In genomic region chr16:49575352-49576172, GRCh38 we compare ENCODE assay signal across 8 cellular contexts.
DNase-seq lines count a peak whose midpoint lies in the region; ATAC-seq and TF ChIP-seq lines count a peak whose summit lies in the region.

No MANE protein-coding gene starts in this region.

- H3K27me3 Mint-ChIP-seq in activated B cell treated with CpG ODN at 0.5 μM for 24 hours, result no peaks in the 10 kb centered on the region
- H3K27me3 Mint-ChIP-seq in nephron progenitor cell (ENCODE audit: low read depth, poor library complexity), result peaks cover 6% of the 10 kb centered on the region

- H3K4me1 Mint-ChIP-seq in activated B cell treated with CpG ODN at 0.5 μM for 24 hours (peaks cover 17% of the 10 kb centered on the region), nephron progenitor cell (peaks cover 46% of the 10 kb centered on the region)

- H3K36me3 Mint-ChIP-seq in activated B cell treated with CpG ODN at 0.5 μM for 24 hours (ENCODE audit: low read depth) (no peaks in the 10 kb centered on the region), nephron progenitor cell (ENCODE audit: low read depth) (peaks cover 21% of the 10 kb centered on the region)

- ATAC-seq in GM19324 (IDR thresholded peaks at IDR 0.05; ENCODE audit: low FRiP score, unreplicated experiment), result peak; percentile 92
- ATAC-seq in HG03064 (IDR thresholded peaks at IDR 0.05; ENCODE audit: low read depth, unreplicated experiment), result peak; percentile 87
- peak; percentile 99 for ATAC-seq in activated B cell treated with CpG ODN at 0.5 μM for 24 hours (ENCODE audit: low read depth)

- CTCF ChIA-PET in activated B cell treated with CpG ODN at 0.5 μM for 24 hours (lab: Charles Lee), result interaction anchor here (0.6 kb wide), 1 partner anchor 168 kb away, joined by 3 read pairs; no protein-coding TSS in a partner anchor

- intact Hi-C loops in activated B cell treated with CpG ODN at 0.5 μM for 24 hours (cut with micrococcal nuclease), result no loop called here

- H3K9me3 Mint-ChIP-seq in activated B cell treated with CpG ODN at 0.5 μM for 24 hours (no peaks in the 10 kb centered on the region), nephron progenitor cell (peaks cover 4% of the 10 kb centered on the region)

- POLR2A ChIA-PET in activated B cell treated with CpG ODN at 0.5 μM for 24 hours (lab: Charles Lee), result no interaction called here

- TF ChIP-seq CTCF in activated B cell treated with CpG ODN at 0.5 μM for 24 hours (IDR thresholded peaks at IDR 0.05), result no peak
- no peak for TF ChIP-seq CTCF in nephron progenitor cell (IDR thresholded peaks at IDR 0.05)
- no peak for TF ChIP-seq CTCF in foreskin fibroblast (IDR thresholded peaks at IDR 0.05; ENCODE audit: low read depth, low read length)

- H3K4me3 Mint-ChIP-seq in activated B cell treated with CpG ODN at 0.5 μM for 24 hours (peak overlapping the region; percentile 26), nephron progenitor cell (no peak overlapping the region)

- H3K27ac Mint-ChIP-seq in activated B cell treated with CpG ODN at 0.5 μM for 24 hours (peak overlapping the region; percentile 72), nephron progenitor cell (peak overlapping the region; percentile 64)

- no peak overlapping the region for H3K4me3 ChIP-seq in foreskin fibroblast (ENCODE audit: low read depth in 1 of 2, low read length in 2 of 2)

- DNase-seq in activated B cell treated with CpG ODN at 0.5 μM for 24 hours (peak; percentile 19), nephron progenitor cell (no peak), NCI-H187 (lab: John Stamatoyannopoulos, UW) (no peak), foreskin fibroblast (no peak), NCI-H1694 treated with DMSO at 0.1 percent for 48 hours (lab: John Stamatoyannopoulos, UW) (no peak)
- no peak for DNase-seq in activated effector memory CD4-positive, alpha-beta T cell treated with Interleukin-2 at 50 U/mL for 16 hours
